In genomic region chr22:31173386-31174145, GRCh38 we compare ENCODE assay signal across 9 cellular contexts. TPM values are rescaled to one million over a fixed set of nuclear protein-coding genes. Genes with fewer than 3 reads are reported as not detected.
DNase-seq lines count a peak whose midpoint lies in the region; ATAC-seq and TF ChIP-seq lines count a peak whose summit lies in the region.
"Had no signal": no experiment of that assay in that cellular context is flagged by ENCODE, and none has a peak within 500 bp of the region (broad histone marks: within the 10 kb centered on the region; RNA-seq: fewer than 3 reads in every experiment).

No MANE protein-coding gene starts in this region.

- intact Hi-C loops in stomach (cut with DNase I; ENCODE audit: low total_unique reads) = no loop called here
- intact Hi-C loops in adrenal gland (cut with DNase I) = no loop called here

- H3K4me1 ChIP-seq in stomach = peaks cover 13 to 71% (median 44%) of the 10 kb centered on the region in 4 donors
- H3K4me1 ChIP-seq in adrenal gland (replicated peaks in 1 of 2) = peaks cover 6 to 18% of the 10 kb centered on the region in 2 donors

- WGBS in stomach, 5 donors = 68 to 82% (median 73%) methylated on average over 5 of the region's 5 CpGs
- WGBS in adrenal gland, 4 donors = 65 to 73% (median 66%) methylated on average over 3 to 5 of the region's 5 CpGs

- H3K27ac ChIP-seq in stomach = peak overlapping the region in 4 of 5 donors; percentile 44 to 68 (median 58)
- peak overlapping the region in 2 of 5 donors; percentile 50 to 53 for H3K27ac ChIP-seq in adrenal gland

- TF ChIP-seq EP300 in stomach (IDR thresholded peaks at IDR 0.05) = no peak

- H3K36me3 ChIP-seq in stomach = peaks cover 3 to 26% (median 18%) of the 10 kb centered on the region in 4 donors
- peaks cover 0 to 3% of the 10 kb centered on the region in 2 donors for H3K36me3 ChIP-seq in adrenal gland (replicated peaks in 1 of 2)

- peak; percentile 6 to 9 for DNase-seq in activated CD4-positive, alpha-beta T cell treated with anti-CD3 and anti-CD28 coated beads, Interleukin-2, amount 50 U/mL, for 48 hours
- DNase-seq in activated CD4-positive, alpha-beta T cell treated with anti-CD3 and anti-CD28 coated beads, Interleukin-2, amount 50 U/mL, for 4 hours = no peak
- DNase-seq in fibroblast of the aortic adventitia (ENCODE audit: low read depth) (peak; percentile 81), stomach (no peak), adrenal gland (no peak)
- DNase-seq: NCI-H774 had no signal

- H3K27me3 ChIP-seq in stomach (no peaks in the 10 kb centered on the region), adrenal gland (no peaks in the 10 kb centered on the region)

- no peak for TF ChIP-seq POLR2A in stomach (IDR thresholded peaks at IDR 0.05)
- no peak for TF ChIP-seq POLR2A in adrenal gland (IDR thresholded peaks at IDR 0.05)

- no peak for ATAC-seq in HG03196 (IDR thresholded peaks at IDR 0.05; ENCODE audit: unreplicated experiment)
- ATAC-seq in GM18502 (IDR thresholded peaks at IDR 0.05; ENCODE audit: poor library complexity, unreplicated experiment) = no peak

- H3K4me3 ChIP-seq in WI38 (ENCODE audit: low read depth, low read length) (peak overlapping the region; percentile 27; the same call in 1 of the 2 replicates), fibroblast of the aortic adventitia (ENCODE audit: low read depth, low read length) (no peak overlapping the region), stomach (no peak overlapping the region), adrenal gland (no peak overlapping the region)

- H3K9me3 ChIP-seq in stomach (no peaks in the 10 kb centered on the region), adrenal gland (replicated peaks in 1 of 3) (no peaks in the 10 kb centered on the region)

- TF ChIP-seq CTCF in WI38 (IDR thresholded peaks at IDR 0.05; ENCODE audit: low read depth, low read length) (no peak), fibroblast of the aortic adventitia (IDR thresholded peaks at IDR 0.05; ENCODE audit: insufficient read depth, low read length) (no peak), stomach (IDR thresholded peaks at IDR 0.05) (no peak), adrenal gland (IDR thresholded peaks at IDR 0.05) (no peak)

RNA-seq across cellular contexts. Expression of gene RNF185, which starts 13.6 kb away (rescaled TPM):
- 23.2 and 35.8 TPM in 2 replicates for total RNA-seq in fibroblast of the aortic adventitia (ENCODE audit: low replicate concordance)
- total RNA-seq in stomach = 10 to 100 TPM in 4 of 5 donors, 1 to 10 TPM in 1; 3.5 to 35.7 (median 24.4) TPM
- polyA plus RNA-seq in stomach = 10 to 100 TPM; 18.9 to 25.4 (median 19.2) TPM
- 10 to 100 TPM; 15.9 to 45.5 (median 36.0) TPM for total RNA-seq in adrenal gland
- 10 to 100 TPM; 16.0 to 41.7 (median 16.4) TPM for polyA plus RNA-seq in adrenal gland

RNA-seq across cellular contexts. Expression of gene PLA2G3, which starts 33.3 kb away (rescaled TPM):
- total RNA-seq in fibroblast of the aortic adventitia (ENCODE audit: low replicate concordance) (0.08 and 0.09 TPM in 2 replicates), stomach (not detected), adrenal gland (not detected)
- polyA plus RNA-seq in stomach (1 to 10 TPM in 1 of 3 donors, under 1 TPM in 1, not detected in 1; 0.75 to 2.5 TPM), adrenal gland (under 1 TPM in 1 of 3 donors, not detected in 2; 0.09 TPM)

RNA-seq across cellular contexts. Expression of gene LIMK2, which starts 38.5 kb away (rescaled TPM):
- 10.0 and 51.5 TPM in 2 replicates for total RNA-seq in fibroblast of the aortic adventitia (ENCODE audit: low replicate concordance)
- total RNA-seq in stomach = 100 to 1,000 TPM in 3 of 5 donors, 10 to 100 TPM in 2; 96.3 to 541 (median 124) TPM
- 10 to 100 TPM; 19.9 to 26.6 (median 24.0) TPM for polyA plus RNA-seq in stomach
- total RNA-seq in adrenal gland = 10 to 100 TPM; 17.8 to 36.1 (median 26.7) TPM
- polyA plus RNA-seq in adrenal gland = 10 to 100 TPM; 12.6 to 18.7 (median 14.9) TPM

RNA-seq across cellular contexts. Expression of gene INPP5J, which starts 50.8 kb away (rescaled TPM):
- total RNA-seq in fibroblast of the aortic adventitia (ENCODE audit: low replicate concordance) = under 0.01 and 0.41 TPM in 2 replicates
- 10 to 100 TPM in 2 of 5 donors, 1 to 10 TPM in 3; 1.8 to 34.4 (median 9.6) TPM for total RNA-seq in stomach
- polyA plus RNA-seq in stomach = 1 to 10 TPM; 5.5 to 9.5 (median 7.5) TPM
- total RNA-seq in adrenal gland = 1 to 10 TPM in 7 of 8 donors, under 1 TPM in 1; 0.48 to 8.1 (median 2.5) TPM
- polyA plus RNA-seq in adrenal gland = 1 to 10 TPM in 2 of 3 donors, under 1 TPM in 1; 0.48 to 5.8 (median 2.1) TPM

Comparison
In these comparisons a context has a peak if more than half of its experiments do, and no peak if none do; other contexts are left out.
1. DNase-seq: peak in activated CD4-positive, alpha-beta T cell treated with anti-CD3 and anti-CD28 coated beads, Interleukin-2, amount 50 U/mL, for 48 hours (2 of 2) and fibroblast of the aortic adventitia (single experiment); none in activated CD4-positive, alpha-beta T cell treated with anti-CD3 and anti-CD28 coated beads, Interleukin-2, amount 50 U/mL, for 4 hours (0 of 2), stomach (single experiment) and adrenal gland (0 of 7).